Comparison of ENCODE assay signal across 25 cellular contexts in the genomic region with DNA sequence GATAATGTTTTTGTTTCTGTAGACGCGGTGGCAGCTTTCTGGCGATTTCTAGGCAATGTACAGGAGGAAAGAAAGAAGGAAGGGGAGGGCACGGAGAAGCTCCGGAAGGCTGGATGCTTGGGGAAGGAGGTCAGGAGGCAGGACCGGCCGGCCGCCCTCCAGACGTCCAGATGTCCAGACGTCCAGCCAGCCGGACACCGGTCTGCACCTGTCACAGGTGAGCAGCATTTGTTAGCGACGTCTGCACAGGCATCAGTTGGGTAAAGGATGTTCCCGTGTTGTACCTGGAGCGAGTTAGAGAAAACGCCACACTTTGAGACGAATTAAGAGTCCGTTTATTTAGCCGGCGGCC.
"Had no signal": no experiment of that assay in that cellular context is flagged by ENCODE, and none has a peak within 500 bp of the region (broad histone marks: within the 10 kb centered on the region; RNA-seq: fewer than 3 reads in every experiment).

No MANE protein-coding gene starts in this region.

- H3K27ac Mint-ChIP-seq: activated CD4-positive, alpha-beta memory T cell treated with anti-CD3 and anti-CD28 coated beads for 36 hours; activated CD4-positive, alpha-beta T cell treated with anti-CD3 and anti-CD28 coated beads, Interleukin-2, amount 10 ng/mL, durations not matched to agents 24 days and 14 days; activated T-helper 1 cell treated with anti-CD3 and anti-CD28 coated beads, Interleukin-12 subunit alpha, Interleukin-12 subunit beta, Interleukin-2, Interleukin-4 antibody, amounts not matched to agents 30 ng/mL and 10 ng/mL and 1 ng/mL, durations not matched to agents 14 hours and 24 hours and 36 hours; naive thymus-derived CD8-positive, alpha-beta T cell; type B pancreatic cell had no signal

- H3K36me3 Mint-ChIP-seq: type B pancreatic cell had no signal

- H3K27ac ChIP-seq: esophagus muscularis mucosa, foreskin keratinocyte, heart left ventricle, lower lobe of right lung, vagina, WERI-Rb-1 had no signal

- H3K27me3 Mint-ChIP-seq: activated CD4-positive, alpha-beta memory T cell treated with anti-CD3 and anti-CD28 coated beads for 36 hours; activated CD4-positive, alpha-beta T cell treated with anti-CD3 and anti-CD28 coated beads, Interleukin-2, amount 10 ng/mL, durations not matched to agents 24 days and 14 days had no signal

- H3K4me1 Mint-ChIP-seq: activated CD4-positive, alpha-beta T cell treated with anti-CD3 and anti-CD28 coated beads, Interleukin-2, amount 10 ng/mL, durations not matched to agents 24 days and 14 days; naive thymus-derived CD8-positive, alpha-beta T cell had no signal

- H3K36me3 ChIP-seq: esophagus muscularis mucosa, heart left ventricle, lower lobe of right lung, vagina, WERI-Rb-1 had no signal

- H3K4me3 Mint-ChIP-seq: activated CD4-positive, alpha-beta memory T cell treated with anti-CD3 and anti-CD28 coated beads for 36 hours; activated CD4-positive, alpha-beta T cell treated with anti-CD3 and anti-CD28 coated beads, Interleukin-2, amount 10 ng/mL, durations not matched to agents 24 days and 14 days; activated T-helper 1 cell treated with anti-CD3 and anti-CD28 coated beads, Interleukin-12 subunit alpha, Interleukin-12 subunit beta, Interleukin-2, Interleukin-4 antibody, amounts not matched to agents 30 ng/mL and 10 ng/mL and 1 ng/mL, durations not matched to agents 14 hours and 24 hours and 36 hours; naive thymus-derived CD8-positive, alpha-beta T cell; type B pancreatic cell had no signal

- H3K27me3 ChIP-seq: foreskin keratinocyte, heart left ventricle, vagina had no signal

- H3K4me3 ChIP-seq: esophagus muscularis mucosa, heart left ventricle, lower lobe of right lung, vagina had no signal

- H3K9me3 ChIP-seq: vagina had no signal

- H3K4me1 ChIP-seq: esophagus muscularis mucosa, foreskin keratinocyte, heart left ventricle, lower lobe of right lung, vagina had no signal

- DNase-seq: activated CD4-positive, alpha-beta memory T cell treated with anti-CD3 and anti-CD28 coated beads for 36 hours; activated CD4-positive, alpha-beta T cell treated with anti-CD3 and anti-CD28 coated beads, Interleukin-2, amount 10 ng/mL, durations not matched to agents 24 days and 14 days; activated CD4-positive, CD25-positive, alpha-beta regulatory T cell treated with anti-CD3 and anti-CD28 coated beads, Interleukin-2, amount 50 U/mL, for 72 hours; activated CD8-positive, alpha-beta memory T cell treated with anti-CD3 and anti-CD28 coated beads, Interleukin-2, amount 50 U/mL, for 4 hours; activated effector memory CD4-positive, alpha-beta T cell treated with anti-CD3 and anti-CD28 coated beads, Interleukin-2, amount 50 U/mL, for 16 hours; activated naive CD4-positive, alpha-beta T cell treated with anti-CD3 and anti-CD28 coated beads, Interleukin-2, amount 50 U/mL, for 16 hours; activated T-cell treated with anti-CD3 and anti-CD28 coated beads, Interleukin-2, amount 50 U/mL, for 1 hour; amygdala; caudate nucleus; foreskin keratinocyte; heart left ventricle; hypothalamus; kidney glomerular epithelial cell; lower lobe of right lung; mesenchymal stem cell; naive thymus-derived CD8-positive, alpha-beta T cell; right cardiac atrium; stimulated activated CD4-positive, alpha-beta T cell treated with anti-CD3 and anti-CD28 coated beads, Interleukin-2, amount 100 ng/mL, for 48 hours; stimulated activated naive CD4-positive, alpha-beta T cell treated with Interleukin-2 at 50 U/mL for 16 hours; T1000; WERI-Rb-1 had no signal
